ENCODE assay signal across 9 cellular contexts in genomic region chr5:71932649-71933338, GRCh38.
DNase-seq lines count a peak whose midpoint lies in the region; ATAC-seq and TF ChIP-seq lines count a peak whose summit lies in the region.
"Had no signal": no experiment of that assay in that cellular context is flagged by ENCODE, and none has a peak within 500 bp of the region (broad histone marks: within the 10 kb centered on the region; RNA-seq: fewer than 3 reads in every experiment).

No MANE protein-coding gene starts in this region.

- no peaks in the 10 kb centered on the region for H3K36me3 Mint-ChIP-seq in effector memory CD8-positive, alpha-beta T cell (ENCODE audit: insufficient read depth)

- TF ChIP-seq POLR2A in suprapubic skin (IDR thresholded peaks at IDR 0.05): no peak

- H3K27me3 Mint-ChIP-seq in effector memory CD8-positive, alpha-beta T cell: peaks cover 27 to 36% of the 10 kb centered on the region in 2 donors

- TF ChIP-seq EP300 in suprapubic skin (IDR thresholded peaks at IDR 0.05): no peak

- H3K27ac ChIP-seq in suprapubic skin: peak overlapping the region; percentile 51
- H3K27ac ChIP-seq: lower lobe of right lung had no signal

- H3K36me3 ChIP-seq in suprapubic skin: no peaks in the 10 kb centered on the region
- H3K36me3 ChIP-seq: lower lobe of right lung had no signal

- no peaks in the 10 kb centered on the region for H3K4me1 ChIP-seq in suprapubic skin
- H3K4me1 ChIP-seq: lower lobe of right lung had no signal

- no peak for TF ChIP-seq CTCF in suprapubic skin (IDR thresholded peaks at IDR 0.05)

- no peaks in the 10 kb centered on the region for H3K27me3 ChIP-seq in suprapubic skin

- H3K4me1 Mint-ChIP-seq in effector memory CD8-positive, alpha-beta T cell (ENCODE audit: low read depth in 2 of 2): no peaks in the 10 kb centered on the region

- H3K9me3 Mint-ChIP-seq in effector memory CD8-positive, alpha-beta T cell: no peaks in the 10 kb centered on the region

- H3K27ac Mint-ChIP-seq in effector memory CD8-positive, alpha-beta T cell: no peak overlapping the region

- H3K4me3 Mint-ChIP-seq in effector memory CD8-positive, alpha-beta T cell: no peak overlapping the region

- no peak for ATAC-seq in HG02763 (IDR thresholded peaks at IDR 0.05; ENCODE audit: unreplicated experiment)
- ATAC-seq in effector memory CD8-positive, alpha-beta T cell (replicated peaks): no peak

- no peaks in the 10 kb centered on the region for H3K9me3 ChIP-seq in suprapubic skin
- H3K9me3 ChIP-seq: lower lobe of right lung had no signal

- WGBS in suprapubic skin: 56% methylated on average over 7 of the region's 8 CpGs

- DNase-seq in NCI-H1417 (lab: John Stamatoyannopoulos, UW) (peak; percentile 29 to 81 (median 67)), NCI-H1417 treated with DMSO at 0.1 percent for 48 hours (lab: John Stamatoyannopoulos, UW) (no peak), astrocyte of the hippocampus (ENCODE audit: low read depth, low spot score) (peak; percentile 94), inferior parietal cortex (ENCODE audit: extremely low spot score) (peak; percentile 14), suprapubic skin (ENCODE audit: low spot score in 2 of 2) (no peak)
- DNase-seq in effector memory CD8-positive, alpha-beta T cell: no peak
- no peak for DNase-seq in activated CD4-positive, CD25-positive, alpha-beta regulatory T cell (lab: John Stamatoyannopoulos, UW)
- DNase-seq: lower lobe of right lung had no signal

- no peak overlapping the region for H3K4me3 ChIP-seq in suprapubic skin
- H3K4me3 ChIP-seq: lower lobe of right lung had no signal

Comparison
In these comparisons a context has a peak if more than half of its experiments do, and no peak if none do; other contexts are left out.
1. DNase-seq: peak in NCI-H1417 (3 of 3), astrocyte of the hippocampus (single experiment) and inferior parietal cortex (single experiment); none in NCI-H1417 treated with DMSO at 0.1 percent for 48 hours (single experiment), suprapubic skin (0 of 2), effector memory CD8-positive, alpha-beta T cell (0 of 3) and activated CD4-positive, CD25-positive, alpha-beta regulatory T cell (0 of 4).